ENCODE assay signal across 1 cellular context in genomic region chr6:29728173-29728879, GRCh38.
TF ChIP-seq lines count a peak whose summit lies in the region.

No MANE protein-coding gene starts in this region.

TF ChIP-seq in A549, 52 proteins besides CTCF, POLR2A, EP300 and RAD21 (continued from another document):
- TF ChIP-seq REST (IDR thresholded peaks at IDR 0.05), result no peak
